ENCODE assay signal across 26 cellular contexts in genomic region chr9:128309551-128309950, GRCh38. TPM values are rescaled to one million over a fixed set of nuclear protein-coding genes. Genes with fewer than 3 reads are reported as not detected.
DNase-seq lines count a peak whose midpoint lies in the region; ATAC-seq, FAIRE-seq and TF ChIP-seq lines count a peak whose summit lies in the region.
"Had no signal": no experiment of that assay in that cellular context is flagged by ENCODE, and none has a peak within 500 bp of the region (broad histone marks: within the 10 kb centered on the region; RNA-seq: fewer than 3 reads in every experiment).

No MANE protein-coding gene starts in this region.

- H3K9me3 Mint-ChIP-seq in activated T-cell treated with anti-CD3 and anti-CD28 coated beads, Interleukin-2, amount 50 U/mL, for 24 hours = no peaks in the 10 kb centered on the region
- H3K9me3 Mint-ChIP-seq: CD4-positive, alpha-beta T cell; CD8-positive, alpha-beta memory T cell had no signal

- peaks cover 11% of the 10 kb centered on the region for H3K9me1 ChIP-seq in K562 (ENCODE audit: control insufficient read depth, insufficient read depth, low read length)

- peak overlapping the region in 1 of 2 experiments; percentile 70; a peak in 2 of 4 replicates for H3K9ac ChIP-seq in K562 (ENCODE audit: insufficient read depth in 1 of 2, low read depth in 2 of 2, low read length in 2 of 2)
- H3K9ac ChIP-seq: BLaER1 treated with 17β-estradiol and CSF1 and Interleukin-3, amounts not matched to agents 10 nM and 100 nM; GM23248 had no signal

- DNase-seq in activated T-cell treated with anti-CD3 and anti-CD28 coated beads, Interleukin-2, amount 50 U/mL, for 24 hours = no peak
- no peak for DNase-seq in activated T-cell treated with anti-CD3 and anti-CD28 coated beads, Interleukin-2, amount 50 U/mL, for 48 hours
- DNase-seq in heart right ventricle (no peak), Right ventricle myocardium superior (no peak), K562 (ENCODE audit: extremely low read depth in 1 of 4, low spot score in 3 of 4) (no peak), NCI-H524 treated with DMSO at 0.1 percent for 48 hours (lab: John Stamatoyannopoulos, UW) (no peak), ACHN (no peak)
- DNase-seq: AML-193; BE2C; CD4-positive, alpha-beta T cell; CD8-positive, alpha-beta memory T cell; DMS 273 treated with DMSO at 0.1 percent for 48 hours; DMS79; EL; GDM1; GM23248; H7; HCEC 1CT had no signal

- no peak for TF ChIP-seq POLR2A in K562 (conservative IDR thresholded peaks at IDR 0.05)

- in situ Hi-C loops in K562 (cut with MboI) (no loop called here), ACHN (cut with HindIII; ENCODE audit: low pct_ligation_motif_present, low pct_unique_long_range_greater_than_20kb, low sequenced_read_pairs) (no loop called here)

- H3K79me2 ChIP-seq in K562 (ENCODE audit: control insufficient read depth, insufficient read depth, low read length) = no peaks in the 10 kb centered on the region

- H3K4me3 ChIP-seq in heart right ventricle (no peak overlapping the region), K562 (no peak overlapping the region)
- H3K4me3 ChIP-seq: BLaER1 treated with 17β-estradiol and CSF1 and Interleukin-3, amounts not matched to agents 10 nM and 100 nM; GM12878; GM23248 had no signal

- H2AFZ ChIP-seq in K562 (ENCODE audit: low read depth, low read length) = no peak overlapping the region
- H2AFZ ChIP-seq: GM23248 had no signal

- BruUV-seq in K562 (replicated peaks; lab: Mats Ljungman, UMichigan) = no TSS peak

- no peaks in the 10 kb centered on the region for H3K27me3 ChIP-seq in heart right ventricle
- H3K27me3 ChIP-seq in K562 (ENCODE audit: control insufficient read depth in 2 of 2, insufficient read depth in 2 of 2, low read length in 2 of 2) = no peaks in the 10 kb centered on the region
- H3K27me3 ChIP-seq: BE2C; BLaER1 treated with 17β-estradiol and CSF1 and Interleukin-3, amounts not matched to agents 10 nM and 100 nM had no signal

- no peak overlapping the region for H3K4me2 ChIP-seq in K562 (ENCODE audit: insufficient read depth, low read length)
- H3K4me2 ChIP-seq: BLaER1 treated with 17β-estradiol and CSF1 and Interleukin-3, amounts not matched to agents 10 nM and 100 nM had no signal

- H3K27ac ChIP-seq in heart right ventricle (peak overlapping the region in 6 of 10 donors; percentile 25 to 82 (median 73)), K562 (ENCODE audit: extremely low read depth, low read depth, low read length) (no peak overlapping the region; the same call in 2 of the 3 replicates)
- H3K27ac ChIP-seq: 22Rv1; BLaER1 treated with 17β-estradiol and CSF1 and Interleukin-3, amounts not matched to agents 10 nM and 100 nM; GM23248 had no signal

- FAIRE-seq in K562 (lab: Jason Lieb, UNC) = no peak
- FAIRE-seq: A204.1, D721Med, GM12878, GM19239, H1 had no signal

- no peaks in the 10 kb centered on the region for H3K27me3 Mint-ChIP-seq in activated T-cell treated with anti-CD3 and anti-CD28 coated beads, Interleukin-2, amount 50 U/mL, for 24 hours
- H3K27me3 Mint-ChIP-seq: CD4-positive, alpha-beta T cell; CD8-positive, alpha-beta memory T cell had no signal

- WGBS in heart right ventricle, 2 donors = 96% methylated on average over 16 of the region's 16 CpGs
- 94% methylated on average over 16 of the region's 16 CpGs for WGBS in K562 (ENCODE audit: insufficient coverage, low coverage, missing lambda C conversion rate)

- CTCF ChIA-PET in K562 (lab: Yijun Ruan, JAX; ENCODE audit: low intra/inter-chr PET ratio) = no interaction called here

- peaks cover 1% of the 10 kb centered on the region for H3K4me1 Mint-ChIP-seq in activated T-cell treated with anti-CD3 and anti-CD28 coated beads, Interleukin-2, amount 50 U/mL, for 24 hours (ENCODE audit: low read depth)
- H3K4me1 Mint-ChIP-seq: CD14-positive monocyte; CD8-positive, alpha-beta memory T cell had no signal

- POLR2A ChIA-PET in K562 (lab: Yijun Ruan, JAX) = interaction anchor here (0.5 to 5.1 kb wide), 9 partner anchors 10 to 1398 kb away, joined by 3 to 38 read pairs (median 6); no protein-coding TSS in a partner anchor

- no peaks in the 10 kb centered on the region for H3K9me3 ChIP-seq in heart right ventricle
- H3K9me3 ChIP-seq in K562 (replicated peaks; ENCODE audit: control insufficient read depth, insufficient read depth, low read depth, low read length) = no peaks in the 10 kb centered on the region
- H3K9me3 ChIP-seq: BE2C; BLaER1 treated with 17β-estradiol and CSF1 and Interleukin-3, amounts not matched to agents 10 nM and 100 nM had no signal

- no peak overlapping the region for H3K4me3 Mint-ChIP-seq in activated T-cell treated with anti-CD3 and anti-CD28 coated beads, Interleukin-2, amount 50 U/mL, for 24 hours
- H3K4me3 Mint-ChIP-seq: CD14-positive monocyte; CD4-positive, alpha-beta T cell; CD8-positive, alpha-beta memory T cell had no signal

- peaks cover 0 to 77% (median 29%) of the 10 kb centered on the region in 9 donors for H3K36me3 ChIP-seq in heart right ventricle
- peaks cover 53% of the 10 kb centered on the region for H3K36me3 ChIP-seq in K562 (ENCODE audit: control insufficient read depth, insufficient read depth, low read length)

- TF ChIP-seq CTCF in heart right ventricle (IDR thresholded peaks at IDR 0.05) (no peak), K562 (IDR thresholded peaks at IDR 0.05 in 2 of 3, conservative IDR thresholded peaks at IDR 0.05 in 1 of 3; ENCODE audit: insufficient read depth in 2 of 3, low read depth in 1 of 3, low read length in 3 of 3) (no peak)

- peak in 2 of 8 donors; percentile 9 to 12 for ATAC-seq in heart right ventricle
- no peak for ATAC-seq in Right ventricle myocardium superior (ENCODE audit: poor library complexity)
- no peak for ATAC-seq in K562
- ATAC-seq: GM12878 had no signal

- H3K36me3 Mint-ChIP-seq in activated T-cell treated with anti-CD3 and anti-CD28 coated beads, Interleukin-2, amount 50 U/mL, for 24 hours (ENCODE audit: low read depth) = peaks cover 61% of the 10 kb centered on the region

- TF ChIP-seq RAD21 in K562 (CRISPR knock-in tag; conservative IDR thresholded peaks at IDR 0.05 in 1 of 2, IDR thresholded peaks at IDR 0.05 in 1 of 2) = no peak

- TF ChIP-seq EP300 in K562 (IDR thresholded peaks at IDR 0.05; ENCODE audit: low read length) = no peak

- 0 out of 2 replicates have a peak, but pooled peaks cover 5% of the 10 kb centered on the region for H4K20me1 ChIP-seq in K562 (replicated peaks; ENCODE audit: control insufficient read depth, insufficient read depth, low read length)

- H3K4me1 ChIP-seq in heart right ventricle (peaks cover 0 to 16% (median 7%) of the 10 kb centered on the region in 9 donors), K562 (replicated peaks in 1 of 2; ENCODE audit: control insufficient read depth in 2 of 2, insufficient read depth in 2 of 2, low read length in 2 of 2) (peaks cover 30 to 34% of the 10 kb centered on the region in 2 experiments)
- H3K4me1 ChIP-seq: BE2C had no signal

- peak overlapping the region; percentile 34 for H3K27ac Mint-ChIP-seq in activated T-cell treated with anti-CD3 and anti-CD28 coated beads, Interleukin-2, amount 50 U/mL, for 24 hours
- H3K27ac Mint-ChIP-seq: CD4-positive, alpha-beta T cell had no signal

- intact Hi-C loops in heart right ventricle (cut with DNase I) = no loop called here
- intact Hi-C loops in Right ventricle myocardium superior (cut with DNase I) = no loop called here
- intact Hi-C loops in K562 (cut with micrococcal nuclease) = no loop called here

RNA-seq across cellular contexts. Expression of gene TRUB2, which starts 12.7 kb away (rescaled TPM):
- total RNA-seq in heart right ventricle = 10 to 100 TPM; 32.8 to 50.3 (median 44.2) TPM
- polyA plus RNA-seq in heart right ventricle = 10 to 100 TPM; 18.0 to 27.4 TPM
- total RNA-seq in Right ventricle myocardium superior = 35.5 TPM
- 35.5 and 103 TPM in 2 replicates for total RNA-seq in K562 (2011; cell fraction: chromatin; rRNA removed; ENCODE audit: low replicate concordance)
- 64.2 and 80.4 TPM in 2 replicates for total RNA-seq in K562 (2011; cell fraction: nucleolus; rRNA removed)
- 48.8 and 49.1 TPM in 2 replicates for total RNA-seq in K562 (2011; cell fraction: nucleoplasm; rRNA removed)
- total RNA-seq in K562 (2014; rRNA removed) = 46.0 and 90.9 TPM in 2 replicates
- 43.0 and 63.0 TPM in 2 replicates for total RNA-seq in K562 (2014; rRNA removed; fragmentation: Illumina TruSeq; extraction: Trizol)
- 72.7 and 74.7 TPM in 2 replicates for total RNA-seq in K562 (2015; rRNA removed; fragmentation: Illumina TruSeq; extraction: Trizol)
- 91.3 and 104 TPM in 2 replicates for total RNA-seq in K562 (2021)
- polyA plus RNA-seq in K562 (2011; rRNA removed) = 64.4 and 79.2 TPM in 2 replicates
- 56.0 and 75.1 TPM in 2 replicates for polyA plus RNA-seq in K562 (2011; cell fraction: cytosol; rRNA removed)
- 31.6 and 47.8 TPM in 2 replicates for polyA plus RNA-seq in K562 (2011; cell fraction: nucleus; rRNA removed)
- 64.7 and 97.4 TPM in 2 replicates for polyA plus RNA-seq in K562 (2012)
- 110 and 117 TPM in 2 replicates for polyA plus RNA-seq in K562 (2014; fragmentation: Illumina TruSeq; extraction: Trizol)
- polyA plus RNA-seq in K562 (2014; fragmentation: Nextera tagmentation; extraction: Ambion mirVana) = 10 to 100 TPM in 1 of 2 experiments, 1 to 10 TPM in 1; 9.3 to 24.2 TPM
- polyA plus RNA-seq in K562 (2014; rRNA removed) = 56.7 and 89.1 TPM in 2 replicates
- polyA minus RNA-seq in K562 (2011; rRNA and poly(A)+ RNA removed) = 43.1 and 50.2 TPM in 2 replicates
- polyA minus RNA-seq in K562 (2011; cell fraction: cytosol; rRNA and poly(A)+ RNA removed) = 49.8 and 67.6 TPM in 2 replicates
- polyA minus RNA-seq in K562 (2011; cell fraction: nucleus; rRNA and poly(A)+ RNA removed) = 19.1 and 26.8 TPM in 2 replicates

RNA-seq across cellular contexts. Expression of gene COQ4, which starts 13.1 kb away (rescaled TPM):
- 10 to 100 TPM; 26.5 to 35.8 (median 30.0) TPM for total RNA-seq in heart right ventricle
- polyA plus RNA-seq in heart right ventricle = 10 to 100 TPM; 36.3 to 42.8 TPM
- 29.5 TPM for total RNA-seq in Right ventricle myocardium superior
- total RNA-seq in K562 (2011; cell fraction: chromatin; rRNA removed; ENCODE audit: low replicate concordance) = 241 and 561 TPM in 2 replicates
- 334 and 386 TPM in 2 replicates for total RNA-seq in K562 (2011; cell fraction: nucleolus; rRNA removed)
- 352 and 440 TPM in 2 replicates for total RNA-seq in K562 (2011; cell fraction: nucleoplasm; rRNA removed)
- total RNA-seq in K562 (2014; rRNA removed) = 104 and 150 TPM in 2 replicates
- total RNA-seq in K562 (2014; rRNA removed; fragmentation: Illumina TruSeq; extraction: Trizol) = 44.3 and 48.5 TPM in 2 replicates
- total RNA-seq in K562 (2015; rRNA removed; fragmentation: Illumina TruSeq; extraction: Trizol) = 66.2 and 67.2 TPM in 2 replicates
- 102 and 107 TPM in 2 replicates for total RNA-seq in K562 (2021)
- polyA plus RNA-seq in K562 (2011; rRNA removed) = 113 and 117 TPM in 2 replicates
- 145 and 208 TPM in 2 replicates for polyA plus RNA-seq in K562 (2011; cell fraction: cytosol; rRNA removed)
- 338 and 468 TPM in 2 replicates for polyA plus RNA-seq in K562 (2011; cell fraction: nucleus; rRNA removed)
- polyA plus RNA-seq in K562 (2012) = 113 and 151 TPM in 2 replicates
- 58.3 and 90.4 TPM in 2 replicates for polyA plus RNA-seq in K562 (2014; fragmentation: Illumina TruSeq; extraction: Trizol)
- 10 to 100 TPM in 1 of 2 experiments, 1 to 10 TPM in 1; 9.1 to 11.3 TPM for polyA plus RNA-seq in K562 (2014; fragmentation: Nextera tagmentation; extraction: Ambion mirVana)
- 135 and 140 TPM in 2 replicates for polyA plus RNA-seq in K562 (2014; rRNA removed)
- polyA minus RNA-seq in K562 (2011; rRNA and poly(A)+ RNA removed) = 65.9 and 102 TPM in 2 replicates
- polyA minus RNA-seq in K562 (2011; cell fraction: cytosol; rRNA and poly(A)+ RNA removed) = 42.5 and 67.8 TPM in 2 replicates
- 110 and 139 TPM in 2 replicates for polyA minus RNA-seq in K562 (2011; cell fraction: nucleus; rRNA and poly(A)+ RNA removed)

RNA-seq across cellular contexts. Expression of gene SLC27A4, which starts 30.8 kb away (rescaled TPM):
- 10 to 100 TPM in 9 of 10 donors, 1 to 10 TPM in 1; 10.0 to 26.3 (median 15.5) TPM for total RNA-seq in heart right ventricle
- 10 to 100 TPM; 35.0 to 37.2 TPM for polyA plus RNA-seq in heart right ventricle
- 19.0 TPM for total RNA-seq in Right ventricle myocardium superior
- total RNA-seq in K562 (2011; cell fraction: chromatin; rRNA removed; ENCODE audit: low replicate concordance) = 17.5 and 64.2 TPM in 2 replicates
- total RNA-seq in K562 (2011; cell fraction: nucleolus; rRNA removed) = 92.4 and 92.8 TPM in 2 replicates
- 47.7 and 49.9 TPM in 2 replicates for total RNA-seq in K562 (2011; cell fraction: nucleoplasm; rRNA removed)
- total RNA-seq in K562 (2014; rRNA removed) = 22.6 and 36.7 TPM in 2 replicates
- 6.1 and 8.1 TPM in 2 replicates for total RNA-seq in K562 (2014; rRNA removed; fragmentation: Illumina TruSeq; extraction: Trizol)
- total RNA-seq in K562 (2015; rRNA removed; fragmentation: Illumina TruSeq; extraction: Trizol) = 14.0 TPM in 2 replicates
- 31.6 and 35.7 TPM in 2 replicates for total RNA-seq in K562 (2021)
- polyA plus RNA-seq in K562 (2011; rRNA removed) = 7.9 and 9.1 TPM in 2 replicates
- 7.6 and 19.7 TPM in 2 replicates for polyA plus RNA-seq in K562 (2011; cell fraction: cytosol; rRNA removed)
- 19.2 and 31.8 TPM in 2 replicates for polyA plus RNA-seq in K562 (2011; cell fraction: nucleus; rRNA removed)
- 16.1 and 21.6 TPM in 2 replicates for polyA plus RNA-seq in K562 (2012)
- polyA plus RNA-seq in K562 (2014; fragmentation: Illumina TruSeq; extraction: Trizol) = 16.1 and 22.7 TPM in 2 replicates
- polyA plus RNA-seq in K562 (2014; fragmentation: Nextera tagmentation; extraction: Ambion mirVana) = under 1 TPM; 0.25 to 0.92 TPM
- polyA plus RNA-seq in K562 (2014; rRNA removed) = 16.0 and 18.1 TPM in 2 replicates
- 6.0 and 10.4 TPM in 2 replicates for polyA minus RNA-seq in K562 (2011; rRNA and poly(A)+ RNA removed)
- 14.8 and 16.7 TPM in 2 replicates for polyA minus RNA-seq in K562 (2011; cell fraction: cytosol; rRNA and poly(A)+ RNA removed)
- 8.0 and 9.6 TPM in 2 replicates for polyA minus RNA-seq in K562 (2011; cell fraction: nucleus; rRNA and poly(A)+ RNA removed)

RNA-seq across cellular contexts. Expression of gene SWI5, which starts 33.5 kb away (rescaled TPM):
- total RNA-seq in heart right ventricle = 10 to 100 TPM; 13.9 to 23.8 (median 20.8) TPM
- polyA plus RNA-seq in heart right ventricle = 10 to 100 TPM; 17.0 to 46.3 TPM
- 16.3 TPM for total RNA-seq in Right ventricle myocardium superior
- 31.0 and 60.5 TPM in 2 replicates for total RNA-seq in K562 (2011; cell fraction: chromatin; rRNA removed; ENCODE audit: low replicate concordance)
- 37.1 and 42.7 TPM in 2 replicates for total RNA-seq in K562 (2011; cell fraction: nucleolus; rRNA removed)
- total RNA-seq in K562 (2011; cell fraction: nucleoplasm; rRNA removed) = 33.4 and 47.4 TPM in 2 replicates
- 105 and 106 TPM in 2 replicates for total RNA-seq in K562 (2014; rRNA removed)
- total RNA-seq in K562 (2014; rRNA removed; fragmentation: Illumina TruSeq; extraction: Trizol) = 82.6 and 86.7 TPM in 2 replicates
- 93.9 and 94.3 TPM in 2 replicates for total RNA-seq in K562 (2015; rRNA removed; fragmentation: Illumina TruSeq; extraction: Trizol)
- 72.3 and 77.3 TPM in 2 replicates for total RNA-seq in K562 (2021)
- 121 and 145 TPM in 2 replicates for polyA plus RNA-seq in K562 (2011; rRNA removed)
- 151 and 164 TPM in 2 replicates for polyA plus RNA-seq in K562 (2011; cell fraction: cytosol; rRNA removed)
- 39.9 and 61.7 TPM in 2 replicates for polyA plus RNA-seq in K562 (2011; cell fraction: nucleus; rRNA removed)
- 91.8 and 104 TPM in 2 replicates for polyA plus RNA-seq in K562 (2012)
- 95.9 and 104 TPM in 2 replicates for polyA plus RNA-seq in K562 (2014; fragmentation: Illumina TruSeq; extraction: Trizol)
- polyA plus RNA-seq in K562 (2014; fragmentation: Nextera tagmentation; extraction: Ambion mirVana) = 100 to 1,000 TPM in 1 of 2 experiments, 10 to 100 TPM in 1; 62.8 to 133 TPM
- polyA plus RNA-seq in K562 (2014; rRNA removed) = 121 and 141 TPM in 2 replicates
- 51.5 and 51.7 TPM in 2 replicates for polyA minus RNA-seq in K562 (2011; rRNA and poly(A)+ RNA removed)
- 22.0 and 22.2 TPM in 2 replicates for polyA minus RNA-seq in K562 (2011; cell fraction: cytosol; rRNA and poly(A)+ RNA removed)
- polyA minus RNA-seq in K562 (2011; cell fraction: nucleus; rRNA and poly(A)+ RNA removed) = 11.6 and 14.9 TPM in 2 replicates

RNA-seq across cellular contexts. Expression of gene GOLGA2, which starts 33.7 kb away (rescaled TPM):
- total RNA-seq in heart right ventricle (100 to 1,000 TPM in 1 of 10 donors, 10 to 100 TPM in 9; 78.0 to 101 (median 89.1) TPM), Right ventricle myocardium superior (77.7 TPM), K562 (2014; rRNA removed) (101 and 116 TPM in 2 replicates), K562 (2014; rRNA removed; fragmentation: Illumina TruSeq; extraction: Trizol) (70.7 and 80.5 TPM in 2 replicates), K562 (2015; rRNA removed; fragmentation: Illumina TruSeq; extraction: Trizol) (69.2 and 75.1 TPM in 2 replicates), K562 (2021) (91.3 and 109 TPM in 2 replicates)
- polyA plus RNA-seq in heart right ventricle (10 to 100 TPM; 85.7 to 91.8 TPM), K562 (2011; rRNA removed) (76.0 and 137 TPM in 2 replicates), K562 (2014; fragmentation: Illumina TruSeq; extraction: Trizol) (117 and 122 TPM in 2 replicates), K562 (2014; fragmentation: Nextera tagmentation; extraction: Ambion mirVana) (10 to 100 TPM; 15.7 to 21.9 TPM), K562 (2014; rRNA removed) (98.1 and 138 TPM in 2 replicates)
- 623 and 716 TPM in 2 replicates for total RNA-seq in K562 (2011; cell fraction: chromatin; rRNA removed; ENCODE audit: low replicate concordance)
- total RNA-seq in K562 (2011; cell fraction: nucleolus; rRNA removed) = 264 and 268 TPM in 2 replicates
- 448 and 517 TPM in 2 replicates for total RNA-seq in K562 (2011; cell fraction: nucleoplasm; rRNA removed)
- 48.9 and 79.1 TPM in 2 replicates for polyA plus RNA-seq in K562 (2011; cell fraction: cytosol; rRNA removed)
- polyA plus RNA-seq in K562 (2011; cell fraction: nucleus; rRNA removed) = 143 and 177 TPM in 2 replicates
- 75.8 and 115 TPM in 2 replicates for polyA plus RNA-seq in K562 (2012)
- polyA minus RNA-seq in K562 (2011; rRNA and poly(A)+ RNA removed) = 69.9 and 111 TPM in 2 replicates
- 40.1 and 56.7 TPM in 2 replicates for polyA minus RNA-seq in K562 (2011; cell fraction: cytosol; rRNA and poly(A)+ RNA removed)
- polyA minus RNA-seq in K562 (2011; cell fraction: nucleus; rRNA and poly(A)+ RNA removed) = 86.6 and 165 TPM in 2 replicates
